ENCODE assay signal across 1 cellular context in the genomic region with DNA sequence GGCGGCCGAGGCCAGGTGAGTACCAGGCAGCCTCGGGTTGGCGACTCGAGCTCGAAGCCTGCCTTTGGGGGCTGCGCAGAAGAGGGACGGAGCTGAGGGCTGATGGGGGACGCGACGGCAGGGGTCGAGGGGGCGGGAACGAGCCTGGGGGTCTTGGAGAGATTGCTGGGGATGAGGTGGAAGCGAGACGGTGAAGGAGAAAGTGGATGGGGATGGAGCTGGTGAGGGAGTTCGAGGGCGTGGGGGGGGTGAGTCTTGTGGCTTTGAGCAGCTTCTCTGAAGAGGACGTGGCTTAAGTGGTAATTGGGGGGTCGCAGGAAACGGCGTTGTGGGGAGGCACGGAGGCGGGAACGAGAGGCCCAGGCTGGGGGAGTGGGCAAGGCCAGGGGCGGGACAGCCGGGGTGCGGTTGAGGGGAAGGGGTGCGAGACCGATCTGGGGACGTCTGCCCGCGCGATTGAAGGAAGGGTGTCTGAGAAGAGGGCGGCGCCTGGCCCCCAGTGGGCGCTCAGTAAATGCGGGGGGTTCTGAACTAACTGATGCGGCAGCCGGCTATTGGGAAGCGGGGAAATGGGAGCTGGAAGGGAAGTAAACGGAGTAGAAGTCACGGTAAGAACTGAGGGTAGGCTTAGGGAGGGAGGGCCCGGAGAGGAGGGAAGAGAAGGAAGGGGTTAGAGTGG.
A peak's percentile ranks its signal among the peaks of the same experiment; 100 is the strongest.
TF ChIP-seq lines count a peak whose summit lies in the region.

No MANE protein-coding gene starts in this region.

TF ChIP-seq in K562, 482 proteins besides CTCF, POLR2A, EP300 and RAD21 (continued from another document and continues in another):
- TF ChIP-seq, protein P1, sequence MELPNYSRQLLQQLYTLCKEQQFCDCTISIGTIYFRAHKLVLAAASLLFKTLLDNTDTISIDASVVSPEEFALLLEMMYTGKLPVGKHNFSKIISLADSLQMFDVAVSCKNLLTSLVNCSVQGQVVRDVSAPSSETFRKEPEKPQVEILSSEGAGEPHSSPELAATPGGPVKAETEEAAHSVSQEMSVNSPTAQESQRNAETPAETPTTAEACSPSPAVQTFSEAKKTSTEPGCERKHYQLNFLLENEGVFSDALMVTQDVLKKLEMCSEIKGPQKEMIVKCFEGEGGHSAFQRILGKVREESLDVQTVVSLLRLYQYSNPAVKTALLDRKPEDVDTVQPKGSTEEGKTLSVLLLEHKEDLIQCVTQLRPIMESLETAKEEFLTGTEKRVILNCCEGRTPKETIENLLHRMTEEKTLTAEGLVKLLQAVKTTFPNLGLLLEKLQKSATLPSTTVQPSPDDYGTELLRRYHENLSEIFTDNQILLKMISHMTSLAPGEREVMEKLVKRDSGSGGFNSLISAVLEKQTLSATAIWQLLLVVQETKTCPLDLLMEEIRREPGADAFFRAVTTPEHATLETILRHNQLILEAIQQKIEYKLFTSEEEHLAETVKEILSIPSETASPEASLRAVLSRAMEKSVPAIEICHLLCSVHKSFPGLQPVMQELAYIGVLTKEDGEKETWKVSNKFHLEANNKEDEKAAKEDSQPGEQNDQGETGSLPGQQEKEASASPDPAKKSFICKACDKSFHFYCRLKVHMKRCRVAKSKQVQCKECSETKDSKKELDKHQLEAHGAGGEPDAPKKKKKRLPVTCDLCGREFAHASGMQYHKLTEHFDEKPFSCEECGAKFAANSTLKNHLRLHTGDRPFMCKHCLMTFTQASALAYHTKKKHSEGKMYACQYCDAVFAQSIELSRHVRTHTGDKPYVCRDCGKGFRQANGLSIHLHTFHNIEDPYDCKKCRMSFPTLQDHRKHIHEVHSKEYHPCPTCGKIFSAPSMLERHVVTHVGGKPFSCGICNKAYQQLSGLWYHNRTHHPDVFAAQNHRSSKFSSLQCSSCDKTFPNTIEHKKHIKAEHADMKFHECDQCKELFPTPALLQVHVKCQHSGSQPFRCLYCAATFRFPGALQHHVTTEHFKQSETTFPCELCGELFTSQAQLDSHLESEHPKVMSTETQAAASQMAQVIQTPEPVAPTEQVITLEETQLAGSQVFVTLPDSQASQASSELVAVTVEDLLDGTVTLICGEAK (IDR thresholded peaks at IDR 0.05): peak; percentile 47
- TF ChIP-seq, protein P1 (CRISPR knock-in tag; IDR thresholded peaks at IDR 0.05): no peak
- TF ChIP-seq DNMT1 (IDR thresholded peaks at IDR 0.05) (no peak), HIVEP1 (CRISPR knock-in tag; IDR thresholded peaks at IDR 0.05) (no peak), NFYB (IDR thresholded peaks at IDR 0.05; ENCODE audit: extremely low read depth, insufficient read length) (no peak), ZNF311 (CRISPR knock-in tag; IDR thresholded peaks at IDR 0.05) (no peak), HMG20A (CRISPR knock-in tag; conservative IDR thresholded peaks at IDR 0.05) (no peak), TRIM28 (IDR thresholded peaks at IDR 0.05) (no peak), RBM14 (IDR thresholded peaks at IDR 0.05; ENCODE audit: borderline replicate concordance, insufficient read depth, low read depth, low read length) (no peak), TGIF2 (CRISPR knock-in tag; IDR thresholded peaks at IDR 0.05) (no peak), KDM5B (IDR thresholded peaks at IDR 0.05; ENCODE audit: insufficient replicate concordance, low read depth, low read length) (peak; percentile 55), ZNF121 (CRISPR knock-in tag; conservative IDR thresholded peaks at IDR 0.05) (no peak), OTX1 (CRISPR knock-in tag; IDR thresholded peaks at IDR 0.05) (0 out of 2 replicates have a peak, but pooled peaks have one; percentile 16), SMAD1 (IDR thresholded peaks at IDR 0.05; ENCODE audit: low read depth, low read length, partially characterized antibody) (no peak), ZBTB7A (IDR thresholded peaks at IDR 0.05; ENCODE audit: borderline replicate concordance, control insufficient read depth, low read depth, low read length) (peak; percentile 74; the same call in 1 of the 2 replicates), ZNF140 (CRISPR knock-in tag; IDR thresholded peaks at IDR 0.05) (no peak), L3MBTL2 (IDR thresholded peaks at IDR 0.05) (no peak), ZC3H8 (IDR thresholded peaks at IDR 0.05) (no peak), SIN3A (IDR thresholded peaks at IDR 0.05; ENCODE audit: borderline replicate concordance in 2 of 2, control insufficient read depth in 1 of 2, low read depth in 2 of 2, low read length in 2 of 2) (no peak), BMI1 (IDR thresholded peaks at IDR 0.05; ENCODE audit: low read length) (no peak), HLTF (IDR thresholded peaks at IDR 0.05) (0 out of 2 replicates have a peak, but pooled peaks have one; percentile 36), PCBP1 (IDR thresholded peaks at IDR 0.05; ENCODE audit: low read depth, low read length, poor library complexity, severe bottlenecking) (peak; percentile 7), MIER1 (IDR thresholded peaks at IDR 0.05; ENCODE audit: low read depth) (no peak), NRF1 (conservative IDR thresholded peaks at IDR 0.05 in 1 of 2, IDR thresholded peaks at IDR 0.05 in 1 of 2) (no peak), COPS2 (conservative IDR thresholded peaks at IDR 0.05) (no peak), ELF1 (tag; IDR thresholded peaks at IDR 0.05) (peak; percentile 32; the same call in 1 of the 2 replicates), POLR2B (IDR thresholded peaks at IDR 0.05; ENCODE audit: low read depth, partially characterized antibody) (no peak), POLR3A (IDR thresholded peaks at IDR 0.05; ENCODE audit: borderline replicate concordance, extremely low read depth, insufficient read depth, insufficient read length) (no peak), NBN (IDR thresholded peaks at IDR 0.05; ENCODE audit: low read depth) (no peak), ZNF263 (CRISPR knock-in tag; IDR thresholded peaks at IDR 0.05; ENCODE audit: borderline replicate concordance) (0 out of 2 replicates have a peak, but pooled peaks have one; percentile 24), CHD1 (IDR thresholded peaks at IDR 0.05; ENCODE audit: low read length) (no peak), ZNF324 (CRISPR knock-in tag; IDR thresholded peaks at IDR 0.05) (no peak), GABPA (tag; conservative IDR thresholded peaks at IDR 0.05; ENCODE audit: low read depth) (peak; percentile 39; the same call in 1 of the 2 replicates), SREBF2 (CRISPR knock-in tag; IDR thresholded peaks at IDR 0.05) (no peak)
- TF ChIP-seq, protein P2, sequence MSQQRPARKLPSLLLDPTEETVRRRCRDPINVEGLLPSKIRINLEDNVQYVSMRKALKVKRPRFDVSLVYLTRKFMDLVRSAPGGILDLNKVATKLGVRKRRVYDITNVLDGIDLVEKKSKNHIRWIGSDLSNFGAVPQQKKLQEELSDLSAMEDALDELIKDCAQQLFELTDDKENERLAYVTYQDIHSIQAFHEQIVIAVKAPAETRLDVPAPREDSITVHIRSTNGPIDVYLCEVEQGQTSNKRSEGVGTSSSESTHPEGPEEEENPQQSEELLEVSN (IDR thresholded peaks at IDR 0.05; ENCODE audit: borderline replicate concordance in 1 of 2, extremely low read depth in 1 of 2, insufficient read depth in 1 of 2, insufficient read length in 1 of 2, low read depth in 1 of 2, low read length in 1 of 2, poor library complexity in 1 of 2, severe bottlenecking in 1 of 2): peak in 1 of 2 experiments; percentile 4
- TF ChIP-seq, protein P3, sequence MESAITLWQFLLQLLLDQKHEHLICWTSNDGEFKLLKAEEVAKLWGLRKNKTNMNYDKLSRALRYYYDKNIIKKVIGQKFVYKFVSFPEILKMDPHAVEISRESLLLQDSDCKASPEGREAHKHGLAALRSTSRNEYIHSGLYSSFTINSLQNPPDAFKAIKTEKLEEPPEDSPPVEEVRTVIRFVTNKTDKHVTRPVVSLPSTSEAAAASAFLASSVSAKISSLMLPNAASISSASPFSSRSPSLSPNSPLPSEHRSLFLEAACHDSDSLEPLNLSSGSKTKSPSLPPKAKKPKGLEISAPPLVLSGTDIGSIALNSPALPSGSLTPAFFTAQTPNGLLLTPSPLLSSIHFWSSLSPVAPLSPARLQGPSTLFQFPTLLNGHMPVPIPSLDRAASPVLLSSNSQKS (CRISPR knock-in tag; IDR thresholded peaks at IDR 0.05): no peak
- TF ChIP-seq, protein P4, sequence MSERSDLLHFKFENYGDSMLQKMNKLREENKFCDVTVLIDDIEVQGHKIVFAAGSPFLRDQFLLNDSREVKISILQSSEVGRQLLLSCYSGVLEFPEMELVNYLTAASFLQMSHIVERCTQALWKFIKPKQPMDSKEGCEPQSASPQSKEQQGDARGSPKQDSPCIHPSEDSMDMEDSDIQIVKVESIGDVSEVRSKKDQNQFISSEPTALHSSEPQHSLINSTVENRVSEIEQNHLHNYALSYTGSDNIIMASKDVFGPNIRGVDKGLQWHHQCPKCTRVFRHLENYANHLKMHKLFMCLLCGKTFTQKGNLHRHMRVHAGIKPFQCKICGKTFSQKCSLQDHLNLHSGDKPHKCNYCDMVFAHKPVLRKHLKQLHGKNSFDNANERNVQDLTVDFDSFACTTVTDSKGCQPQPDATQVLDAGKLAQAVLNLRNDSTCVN (CRISPR knock-in tag; IDR thresholded peaks at IDR 0.05): 0 out of 2 replicates have a peak, but pooled peaks have one; percentile 38
- TF ChIP-seq, protein P5, sequence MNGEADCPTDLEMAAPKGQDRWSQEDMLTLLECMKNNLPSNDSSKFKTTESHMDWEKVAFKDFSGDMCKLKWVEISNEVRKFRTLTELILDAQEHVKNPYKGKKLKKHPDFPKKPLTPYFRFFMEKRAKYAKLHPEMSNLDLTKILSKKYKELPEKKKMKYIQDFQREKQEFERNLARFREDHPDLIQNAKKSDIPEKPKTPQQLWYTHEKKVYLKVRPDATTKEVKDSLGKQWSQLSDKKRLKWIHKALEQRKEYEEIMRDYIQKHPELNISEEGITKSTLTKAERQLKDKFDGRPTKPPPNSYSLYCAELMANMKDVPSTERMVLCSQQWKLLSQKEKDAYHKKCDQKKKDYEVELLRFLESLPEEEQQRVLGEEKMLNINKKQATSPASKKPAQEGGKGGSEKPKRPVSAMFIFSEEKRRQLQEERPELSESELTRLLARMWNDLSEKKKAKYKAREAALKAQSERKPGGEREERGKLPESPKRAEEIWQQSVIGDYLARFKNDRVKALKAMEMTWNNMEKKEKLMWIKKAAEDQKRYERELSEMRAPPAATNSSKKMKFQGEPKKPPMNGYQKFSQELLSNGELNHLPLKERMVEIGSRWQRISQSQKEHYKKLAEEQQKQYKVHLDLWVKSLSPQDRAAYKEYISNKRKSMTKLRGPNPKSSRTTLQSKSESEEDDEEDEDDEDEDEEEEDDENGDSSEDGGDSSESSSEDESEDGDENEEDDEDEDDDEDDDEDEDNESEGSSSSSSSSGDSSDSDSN (IDR thresholded peaks at IDR 0.05; ENCODE audit: borderline replicate concordance in 1 of 2, low read depth in 2 of 2, low read length in 2 of 2): no peak
- TF ChIP-seq, protein P6, sequence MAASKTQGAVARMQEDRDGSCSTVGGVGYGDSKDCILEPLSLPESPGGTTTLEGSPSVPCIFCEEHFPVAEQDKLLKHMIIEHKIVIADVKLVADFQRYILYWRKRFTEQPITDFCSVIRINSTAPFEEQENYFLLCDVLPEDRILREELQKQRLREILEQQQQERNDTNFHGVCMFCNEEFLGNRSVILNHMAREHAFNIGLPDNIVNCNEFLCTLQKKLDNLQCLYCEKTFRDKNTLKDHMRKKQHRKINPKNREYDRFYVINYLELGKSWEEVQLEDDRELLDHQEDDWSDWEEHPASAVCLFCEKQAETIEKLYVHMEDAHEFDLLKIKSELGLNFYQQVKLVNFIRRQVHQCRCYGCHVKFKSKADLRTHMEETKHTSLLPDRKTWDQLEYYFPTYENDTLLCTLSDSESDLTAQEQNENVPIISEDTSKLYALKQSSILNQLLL (CRISPR knock-in tag; IDR thresholded peaks at IDR 0.05; ENCODE audit: borderline replicate concordance): no peak
- TF ChIP-seq, protein P7, sequence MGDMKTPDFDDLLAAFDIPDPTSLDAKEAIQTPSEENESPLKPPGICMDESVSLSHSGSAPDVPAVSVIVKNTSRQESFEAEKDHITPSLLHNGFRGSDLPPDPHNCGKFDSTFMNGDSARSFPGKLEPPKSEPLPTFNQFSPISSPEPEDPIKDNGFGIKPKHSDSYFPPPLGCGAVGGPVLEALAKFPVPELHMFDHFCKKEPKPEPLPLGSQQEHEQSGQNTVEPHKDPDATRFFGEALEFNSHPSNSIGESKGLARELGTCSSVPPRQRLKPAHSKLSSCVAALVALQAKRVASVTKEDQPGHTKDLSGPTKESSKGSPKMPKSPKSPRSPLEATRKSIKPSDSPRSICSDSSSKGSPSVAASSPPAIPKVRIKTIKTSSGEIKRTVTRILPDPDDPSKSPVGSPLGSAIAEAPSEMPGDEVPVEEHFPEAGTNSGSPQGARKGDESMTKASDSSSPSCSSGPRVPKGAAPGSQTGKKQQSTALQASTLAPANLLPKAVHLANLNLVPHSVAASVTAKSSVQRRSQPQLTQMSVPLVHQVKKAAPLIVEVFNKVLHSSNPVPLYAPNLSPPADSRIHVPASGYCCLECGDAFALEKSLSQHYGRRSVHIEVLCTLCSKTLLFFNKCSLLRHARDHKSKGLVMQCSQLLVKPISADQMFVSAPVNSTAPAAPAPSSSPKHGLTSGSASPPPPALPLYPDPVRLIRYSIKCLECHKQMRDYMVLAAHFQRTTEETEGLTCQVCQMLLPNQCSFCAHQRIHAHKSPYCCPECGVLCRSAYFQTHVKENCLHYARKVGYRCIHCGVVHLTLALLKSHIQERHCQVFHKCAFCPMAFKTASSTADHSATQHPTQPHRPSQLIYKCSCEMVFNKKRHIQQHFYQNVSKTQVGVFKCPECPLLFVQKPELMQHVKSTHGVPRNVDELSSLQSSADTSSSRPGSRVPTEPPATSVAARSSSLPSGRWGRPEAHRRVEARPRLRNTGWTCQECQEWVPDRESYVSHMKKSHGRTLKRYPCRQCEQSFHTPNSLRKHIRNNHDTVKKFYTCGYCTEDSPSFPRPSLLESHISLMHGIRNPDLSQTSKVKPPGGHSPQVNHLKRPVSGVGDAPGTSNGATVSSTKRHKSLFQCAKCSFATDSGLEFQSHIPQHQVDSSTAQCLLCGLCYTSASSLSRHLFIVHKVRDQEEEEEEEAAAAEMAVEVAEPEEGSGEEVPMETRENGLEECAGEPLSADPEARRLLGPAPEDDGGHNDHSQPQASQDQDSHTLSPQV (IDR thresholded peaks at IDR 0.05): no peak
